In genomic region chr20:51930775-51931174, GRCh38 we compare ENCODE assay signal across 16 cellular contexts.
DNase-seq lines count a peak whose midpoint lies in the region; ATAC-seq and TF ChIP-seq lines count a peak whose summit lies in the region.
"Had no signal": no experiment of that assay in that cellular context is flagged by ENCODE, and none has a peak within 500 bp of the region (broad histone marks: within the 10 kb centered on the region; RNA-seq: fewer than 3 reads in every experiment).

No MANE protein-coding gene starts in this region.

- POLR2A ChIA-PET in RWPE1 (lab: Yijun Ruan, JAX; ENCODE audit: low non-redundant PET): interaction anchor here (0.7 kb wide), 1 partner anchor 10 kb away, joined by 3 read pairs; no protein-coding TSS in a partner anchor

- intact Hi-C loops in left ventricle myocardium superior (cut with micrococcal nuclease) (no loop called here), left ventricle myocardium inferior (cut with micrococcal nuclease) (no loop called here), sigmoid colon (cut with DNase I) (no loop called here)

- DNase-seq in left ventricle myocardium superior: no peak
- DNase-seq in left ventricle myocardium inferior: no peak
- peak; percentile 62 for DNase-seq in RWPE1 (ENCODE audit: low spot score)
- DNase-seq in fibroblast of peridontal ligament (ENCODE audit: extremely low read depth): peak; percentile 82
- no peak for DNase-seq in NCI-H146 treated with DMSO at 0.1 percent for 48 hours (lab: John Stamatoyannopoulos, UW; ENCODE audit: unreplicated experiment)
- no peak for DNase-seq in sigmoid colon
- no peak for DNase-seq in activated CD4-positive, alpha-beta T cell treated with anti-CD3 and anti-CD28 coated beads, Interleukin-2, amount 50 U/mL, for 4 hours
- no peak for DNase-seq in medulla oblongata (ENCODE audit: extremely low spot score)
- DNase-seq: activated B cell treated with CpG ODN at 0.5 μM for 24 hours; activated naive CD8-positive, alpha-beta T cell treated with anti-CD3 and anti-CD28 coated beads for 36 hours; H7; naive thymus-derived CD8-positive, alpha-beta T cell; NCI-H524; stimulated activated CD4-positive, alpha-beta T cell treated with anti-CD3 and anti-CD28 coated beads, Interleukin-4, amount 100 ng/mL, for 24 hours; upper lobe of left lung had no signal

- H3K27me3 ChIP-seq in left ventricle myocardium inferior (ENCODE audit: low read depth) (peaks cover 44% of the 10 kb centered on the region), sigmoid colon (peaks cover 0 to 14% (median 0%) of the 10 kb centered on the region in 3 donors)
- H3K27me3 ChIP-seq: upper lobe of left lung had no signal

- no peak for TF ChIP-seq POLR2A in sigmoid colon (IDR thresholded peaks at IDR 0.05)

- CTCF ChIA-PET in RWPE1 (lab: Yijun Ruan, JAX): interaction anchor here (0.6 kb wide), 1 partner anchor 1626 kb away, joined by 3 read pairs; no protein-coding TSS in a partner anchor

- 75 to 79% methylated on average over 3 of the region's 3 CpGs for WGBS in sigmoid colon, 2 donors

- H3K36me3 ChIP-seq in left ventricle myocardium inferior (no peaks in the 10 kb centered on the region), sigmoid colon (no peaks in the 10 kb centered on the region)
- H3K36me3 ChIP-seq: upper lobe of left lung had no signal

- no peak for TF ChIP-seq EP300 in sigmoid colon (IDR thresholded peaks at IDR 0.05)

- H3K4me1 ChIP-seq in left ventricle myocardium inferior (no peaks in the 10 kb centered on the region), sigmoid colon (no peaks in the 10 kb centered on the region)
- H3K4me1 ChIP-seq: upper lobe of left lung had no signal

- H3K9me3 ChIP-seq in left ventricle myocardium inferior (replicated peaks) (no peaks in the 10 kb centered on the region), sigmoid colon (no peaks in the 10 kb centered on the region)
- H3K9me3 ChIP-seq: upper lobe of left lung had no signal

- TF ChIP-seq CTCF in left ventricle myocardium inferior (IDR thresholded peaks at IDR 0.05; ENCODE audit: borderline replicate concordance) (no peak), RWPE1 (conservative IDR thresholded peaks at IDR 0.05; ENCODE audit: low read depth) (no peak), sigmoid colon (IDR thresholded peaks at IDR 0.05) (no peak)

- peak; percentile 40 for ATAC-seq in left ventricle myocardium superior
- ATAC-seq: naive thymus-derived CD8-positive, alpha-beta T cell had no signal

- no peak overlapping the region for H3K4me3 ChIP-seq in left ventricle myocardium inferior
- no peak overlapping the region for H3K4me3 ChIP-seq in sigmoid colon
- H3K4me3 ChIP-seq: upper lobe of left lung had no signal

- H3K27ac ChIP-seq in left ventricle myocardium inferior (replicated peaks): no peak overlapping the region
- no peak overlapping the region for H3K27ac ChIP-seq in RWPE1
- no peak overlapping the region for H3K27ac ChIP-seq in sigmoid colon
- H3K27ac ChIP-seq: HL-60, upper lobe of left lung had no signal

Comparison
In these comparisons a context has a peak if more than half of its experiments do, and no peak if none do; other contexts are left out.
1. DNase-seq: peak in RWPE1 (single experiment) and fibroblast of peridontal ligament (single experiment); none in left ventricle myocardium superior (single experiment), left ventricle myocardium inferior (single experiment), NCI-H146 treated with DMSO at 0.1 percent for 48 hours (single experiment), sigmoid colon (single experiment), activated CD4-positive, alpha-beta T cell treated with anti-CD3 and anti-CD28 coated beads, Interleukin-2, amount 50 U/mL, for 4 hours (0 of 2) and medulla oblongata (single experiment).